In genomic region chr14:29493849-29494248, GRCh38 we compare ENCODE assay signal across 27 cellular contexts.
"Had no signal": no experiment of that assay in that cellular context is flagged by ENCODE, and none has a peak within 500 bp of the region (broad histone marks: within the 10 kb centered on the region; RNA-seq: fewer than 3 reads in every experiment).

No MANE protein-coding gene starts in this region.

- H3K27ac ChIP-seq: stomach, suprapubic skin, testis, thoracic aorta, thyroid gland, tibial artery, tibial nerve, transverse colon, upper lobe of left lung, upper lobe of right lung, uterus, vagina had no signal

- DNase-seq: stimulated activated CD4-positive, alpha-beta T cell treated with anti-CD3 and anti-CD28 coated beads, Interleukin-2, amount 100 ng/mL, for 48 hours; stimulated activated CD4-positive, alpha-beta T cell treated with anti-CD3 and anti-CD28 coated beads, Interleukin-4, amount 100 ng/mL, for 1 hour; stimulated activated CD4-positive, alpha-beta T cell treated with anti-CD3 and anti-CD28 coated beads, Interleukin-4, amount 100 ng/mL, for 24 hours; stimulated activated CD4-positive, alpha-beta T cell treated with anti-CD3 and anti-CD28 coated beads, Interleukin-4, amount 100 ng/mL, for 4 hours; stimulated activated CD8-positive, alpha-beta memory T cell treated with anti-CD3 and anti-CD28 coated beads, Interleukin-4, amount 100 ng/mL, for 48 hours; stimulated activated naive B cell treated with anti-CD40 and anti-IgM and Interleukin-4, amounts not matched to agents 10 μg/mL and 1 μg/mL and 100 μg/mL, for 72 hours; stimulated activated naive CD4-positive, alpha-beta T cell; stimulated activated naive CD4-positive, alpha-beta T cell treated with Interleukin-2 at 50 U/mL for 16 hours; stimulated activated naive CD8-positive, alpha-beta T cell treated with anti-CD3 and anti-CD28 coated beads, Interleukin-15, amount 100 ng/mL, for 72 hours; stimulated activated naive CD8-positive, alpha-beta T cell treated with anti-CD3 and anti-CD28 coated beads, Interleukin-15, Interleukin-2, amounts not matched to agents 100 U/mL and 50 U/mL, for 24 hours; stomach; substantia nigra; testis; thyroid gland; tibial artery; transverse colon; trophoblast cell; upper lobe of left lung; upper lobe of right lung; uterus had no signal

- H3K4me3 ChIP-seq: stomach, suprapubic skin, testis, thoracic aorta, thyroid gland, tibial artery, tibial nerve, transverse colon, upper lobe of left lung, upper lobe of right lung, uterus, vagina had no signal

- FAIRE-seq: urothelium cell line had no signal

- H3K9me3 ChIP-seq: suprapubic skin, testis, thoracic aorta, thyroid gland, tibial artery, tibial nerve, upper lobe of left lung, upper lobe of right lung, uterus, vagina had no signal

- H3K36me3 ChIP-seq: stomach, suprapubic skin, thoracic aorta, thyroid gland, tibial artery, tibial nerve, transverse colon, upper lobe of left lung, upper lobe of right lung, uterus, vagina had no signal

- H3K27me3 ChIP-seq: stomach, suprapubic skin, testis, thyroid gland, tibial artery, tibial nerve, transverse colon, upper lobe of left lung, uterus, vagina had no signal

- H3K4me1 ChIP-seq: stomach, suprapubic skin, testis, thyroid gland, tibial artery, tibial nerve, transverse colon, upper lobe of left lung, upper lobe of right lung, uterus, vagina had no signal

- ATAC-seq: stimulated activated effector memory CD8-positive, alpha-beta T cell treated with anti-CD3 and anti-CD28 coated beads, Interleukin-12 subunit alpha, Interleukin-12 subunit beta, amount 100 ng/mL, for 72 hours; stimulated activated memory B cell treated with anti-CD40 and anti-IgM and Interleukin-4, amounts not matched to agents 10 μg/mL and 1 μg/mL and 100 μg/mL, for 72 hours; stimulated activated naive B cell treated with anti-CD40 and anti-IgM and Interleukin-4, amounts not matched to agents 10 μg/mL and 1 μg/mL and 100 μg/mL, for 72 hours; stimulated activated naive CD8-positive, alpha-beta T cell treated with anti-CD3 and anti-CD28 coated beads, Interleukin-15, amount 100 ng/mL, for 72 hours; stimulated activated naive CD8-positive, alpha-beta T cell treated with anti-CD3 and anti-CD28 coated beads, Interleukin-15, Interleukin-2, amounts not matched to agents 100 U/mL and 50 U/mL, for 24 hours; upper lobe of right lung had no signal
